Comparison of ENCODE assay signal across 37 cellular contexts in genomic region chr10:26238378-26238777, GRCh38. TPM values are rescaled to one million over a fixed set of nuclear protein-coding genes. Genes with fewer than 3 reads are reported as not detected.
"Had no signal": no experiment of that assay in that cellular context is flagged by ENCODE, and none has a peak within 500 bp of the region (broad histone marks: within the 10 kb centered on the region; RNA-seq: fewer than 3 reads in every experiment).

No MANE protein-coding gene starts in this region.

- DNase-seq: Karpas-422, Kasumi-1, MG63, MM.1S, MV-4-11, NCI-H1048, NCI-H1092, NCI-H1092 treated with DMSO at 0.1 percent for 48 hours, NCI-H1105, NCI-H1105 treated with DMSO at 0.1 percent for 48 hours, NCI-H1417, NCI-H1417 treated with DMSO at 0.1 percent for 48 hours, NCI-H1436 treated with DMSO at 0.1 percent for 48 hours, NCI-H146, NCI-H1694, NCI-H1694 treated with DMSO at 0.1 percent for 48 hours, NCI-H187, NCI-H187 treated with DMSO at 0.1 percent for 48 hours, NCI-H1930, NCI-H2029, NCI-H2029 treated with DMSO at 0.1 percent for 48 hours, NCI-H2081, NCI-H2081 treated with DMSO at 0.1 percent for 48 hours, NCI-H2107, NCI-H2171, NCI-H2171 treated with DMSO at 0.1 percent for 48 hours, NCI-H2227 treated with DMSO at 0.1 percent for 48 hours, NCI-H226, NCI-H345, NCI-H446, NCI-H446 treated with DMSO at 0.1 percent for 48 hours, NCI-H510A, NCI-H510A treated with DMSO at 0.1 percent for 48 hours had no signal

RNA-seq across cellular contexts. Expression of gene GAD2, which starts 21.8 kb away (rescaled TPM):
- total RNA-seq: LHCN-M2, M059J, MCF 10A, NCI-H460 had no signal
